ENCODE assay signal across 9 cellular contexts in genomic region chr19:15934332-15935078, GRCh38. TPM values are rescaled to one million over a fixed set of nuclear protein-coding genes. Genes with fewer than 3 reads are reported as not detected.
DNase-seq lines count a peak whose midpoint lies in the region; ATAC-seq and TF ChIP-seq lines count a peak whose summit lies in the region.
"Had no signal": no experiment of that assay in that cellular context is flagged by ENCODE, and none has a peak within 500 bp of the region (broad histone marks: within the 10 kb centered on the region; RNA-seq: fewer than 3 reads in every experiment).

Gene CYP4F11, minus strand, starts transcription at chr19:15934529. Its CDS starts 121 bp downstream, at chr19:15934408.

- TF ChIP-seq EP300 in stomach (IDR thresholded peaks at IDR 0.05), result no peak

- WGBS in stomach, 5 donors, result 23 to 61% (median 27%) methylated on average over 5 to 10 of the region's 10 CpGs

- DNase-seq in NCI-H1105 treated with DMSO at 0.1 percent for 48 hours (lab: John Stamatoyannopoulos, UW) (peak; percentile 6), NCI-H1105 (lab: John Stamatoyannopoulos, UW) (no peak), RWPE1 (ENCODE audit: low spot score) (peak; percentile 89), head of caudate nucleus (peak; percentile 7 to 87 (median 61)), stomach (peak; percentile 96), cerebellar nuclear complex (lab: John Stamatoyannopoulos, UW) (no peak)
- no peak for DNase-seq in effector memory CD4-positive, alpha-beta T cell

- H3K4me3 ChIP-seq in stomach, result peak within 1 kb of the TSS in 2 of 4 donors; percentile 20 to 38
- no peak within 1 kb of the TSS for H3K4me3 ChIP-seq in effector memory CD4-positive, alpha-beta T cell (ENCODE audit: insufficient read depth, low read depth, low read length, poor library complexity, severe bottlenecking)

- peaks cover 0 to 4% (median 0%) of the 10 kb centered on the region in 4 donors for H3K36me3 ChIP-seq in stomach
- no peaks in the 10 kb centered on the region for H3K36me3 ChIP-seq in effector memory CD4-positive, alpha-beta T cell (ENCODE audit: control insufficient read depth, insufficient read depth, low read length)

- H3K27ac ChIP-seq in RWPE1, result peak within 1 kb of the TSS; percentile 91
- H3K27ac ChIP-seq in stomach, result peak within 1 kb of the TSS in 4 of 5 donors; percentile 47 to 84 (median 80)
- H3K27ac ChIP-seq in effector memory CD4-positive, alpha-beta T cell (ENCODE audit: insufficient read depth, low read length, poor library complexity, severe bottlenecking), result no peak within 1 kb of the TSS

- intact Hi-C loops in head of caudate nucleus (cut with DNase I) (no loop called here), stomach (cut with DNase I; ENCODE audit: low total_unique reads) (no loop called here)

- no peak for TF ChIP-seq CTCF in RWPE1 (conservative IDR thresholded peaks at IDR 0.05; ENCODE audit: low read depth)
- no peak for TF ChIP-seq CTCF in stomach (IDR thresholded peaks at IDR 0.05)

- no peak for ATAC-seq in GM19351 (IDR thresholded peaks at IDR 0.05; ENCODE audit: unreplicated experiment)

- CTCF ChIA-PET in RWPE1 (lab: Yijun Ruan, JAX), result interaction anchor here (0.6 kb wide), 1 partner anchor 154 kb away, joined by 3 read pairs; no protein-coding TSS in a partner anchor

- peaks cover 4 to 12% (median 9%) of the 10 kb centered on the region in 3 donors for H3K27me3 ChIP-seq in stomach
- H3K27me3 ChIP-seq in effector memory CD4-positive, alpha-beta T cell (replicated peaks; ENCODE audit: control insufficient read depth, insufficient read depth, low read length, poor library complexity, severe bottlenecking), result peaks cover 15% of the 10 kb centered on the region

- TF ChIP-seq POLR2A in stomach (IDR thresholded peaks at IDR 0.05), result no peak

- POLR2A ChIA-PET in RWPE1 (lab: Yijun Ruan, JAX; ENCODE audit: low non-redundant PET), result interaction anchor here (0.6 to 0.8 kb wide), 3 partner anchors 32 to 529 kb away, joined by 5 to 6 read pairs (median 6); no protein-coding TSS in a partner anchor

- H3K4me1 ChIP-seq in stomach, result peaks cover 0 to 20% (median 7%) of the 10 kb centered on the region in 4 donors
- H3K4me1 ChIP-seq in effector memory CD4-positive, alpha-beta T cell (ENCODE audit: control insufficient read depth, insufficient read depth, low read length, poor library complexity, severe bottlenecking), result no peaks in the 10 kb centered on the region

- peaks cover 0 to 9% (median 6%) of the 10 kb centered on the region in 4 donors for H3K9me3 ChIP-seq in stomach
- no peaks in the 10 kb centered on the region for H3K9me3 ChIP-seq in effector memory CD4-positive, alpha-beta T cell (ENCODE audit: control insufficient read depth, low read length)

RNA-seq across cellular contexts. Expression of gene CYP4F11, which starts in this region (rescaled TPM):
- 10 to 100 TPM in 3 of 5 donors, under 1 TPM in 1, not detected in 1; 0.18 to 20.0 (median 13.4) TPM for total RNA-seq in stomach
- 1 to 10 TPM in 1 of 3 donors, under 1 TPM in 2; 0.61 to 1.5 (median 0.85) TPM for polyA plus RNA-seq in stomach
- total RNA-seq: glomerular endothelial cell had no signal

Comparison
In these comparisons a context has a peak if more than half of its experiments do, and no peak if none do; other contexts are left out.
1. DNase-seq: peak in NCI-H1105 treated with DMSO at 0.1 percent for 48 hours (single experiment), RWPE1 (single experiment), head of caudate nucleus (42 of 42) and stomach (single experiment); none in NCI-H1105 (single experiment), cerebellar nuclear complex (0 of 2) and effector memory CD4-positive, alpha-beta T cell (0 of 3).